ENCODE assay signal across 14 cellular contexts in genomic region chr3:188491276-188491687, GRCh38.
DNase-seq lines count a peak whose midpoint lies in the region; ATAC-seq and TF ChIP-seq lines count a peak whose summit lies in the region.
"Had no signal": no experiment of that assay in that cellular context is flagged by ENCODE, and none has a peak within 500 bp of the region (broad histone marks: within the 10 kb centered on the region; RNA-seq: fewer than 3 reads in every experiment).

No MANE protein-coding gene starts in this region.

- no peak overlapping the region for H3K4me3 Mint-ChIP-seq in effector memory CD8-positive, alpha-beta T cell

- H3K4me1 Mint-ChIP-seq in effector memory CD8-positive, alpha-beta T cell (ENCODE audit: low read depth in 2 of 2): peaks cover 5 to 14% of the 10 kb centered on the region in 2 donors

- no peak for TF ChIP-seq CTCF in fibroblast of pulmonary artery (IDR thresholded peaks at IDR 0.05; ENCODE audit: low read length, missing control alignments)
- no peak for TF ChIP-seq CTCF in BE2C (IDR thresholded peaks at IDR 0.05; ENCODE audit: low read depth, low read length)

- no peaks in the 10 kb centered on the region for H3K27me3 Mint-ChIP-seq in effector memory CD8-positive, alpha-beta T cell

- H3K9me3 ChIP-seq in BE2C: no peaks in the 10 kb centered on the region

- no peak overlapping the region for H3K4me3 ChIP-seq in fibroblast of pulmonary artery (replicated peaks; ENCODE audit: low read depth, low read length)
- H3K4me3 ChIP-seq in BE2C (ENCODE audit: low read depth, low read length): no peak overlapping the region
- H3K4me3 ChIP-seq: cardiac muscle cell had no signal

- peaks cover 7% of the 10 kb centered on the region for H3K36me3 Mint-ChIP-seq in effector memory CD8-positive, alpha-beta T cell (ENCODE audit: insufficient read depth)

- DNase-seq in ELR (ENCODE audit: low read depth) (peak; percentile 64), SK-N-DZ (ENCODE audit: low spot score) (peak; percentile 50), fibroblast of pulmonary artery (ENCODE audit: low read depth) (peak; percentile 56), renal cortical epithelial cell (ENCODE audit: low read depth) (peak; percentile 47), BE2C (no peak), AG08395 (ENCODE audit: low spot score) (no peak)
- DNase-seq in effector memory CD8-positive, alpha-beta T cell: no peak
- DNase-seq: activated T-cell treated with anti-CD3 and anti-CD28 coated beads, Interleukin-2, amount 50 U/mL, for 48 hours; Karpas-422; stimulated activated CD4-positive, alpha-beta T cell treated with anti-CD3 and anti-CD28 coated beads, Interleukin-4, amount 100 ng/mL, for 24 hours; stimulated activated naive CD8-positive, alpha-beta T cell treated with anti-CD3 and anti-CD28 coated beads, Interleukin-15, Interleukin-2, amounts not matched to agents 100 U/mL and 50 U/mL, for 24 hours had no signal

- no peaks in the 10 kb centered on the region for H3K4me1 ChIP-seq in BE2C

- no peak overlapping the region for H3K27ac Mint-ChIP-seq in effector memory CD8-positive, alpha-beta T cell

- no peak for ATAC-seq in effector memory CD8-positive, alpha-beta T cell (replicated peaks)
- no peak for ATAC-seq in GM21515 (IDR thresholded peaks at IDR 0.05; ENCODE audit: unreplicated experiment)
- ATAC-seq: esophagus mucosa; stimulated activated naive CD8-positive, alpha-beta T cell treated with anti-CD3 and anti-CD28 coated beads, Interleukin-15, Interleukin-2, amounts not matched to agents 100 U/mL and 50 U/mL, for 24 hours had no signal

- no peaks in the 10 kb centered on the region for H3K9me3 Mint-ChIP-seq in effector memory CD8-positive, alpha-beta T cell

- H3K36me3 ChIP-seq in BE2C: no peaks in the 10 kb centered on the region
- H3K36me3 ChIP-seq: cardiac muscle cell had no signal

- H3K27me3 ChIP-seq in BE2C: no peaks in the 10 kb centered on the region
- H3K27me3 ChIP-seq: cardiac muscle cell had no signal

Comparison
In these comparisons a context has a peak if more than half of its experiments do, and no peak if none do; other contexts are left out.
1. DNase-seq: peak in ELR (single experiment), SK-N-DZ (single experiment), fibroblast of pulmonary artery (single experiment) and renal cortical epithelial cell (single experiment); none in effector memory CD8-positive, alpha-beta T cell (0 of 3), BE2C (single experiment) and AG08395 (single experiment).